17 cellular contexts compared by ENCODE assay signal in the genomic region with DNA sequence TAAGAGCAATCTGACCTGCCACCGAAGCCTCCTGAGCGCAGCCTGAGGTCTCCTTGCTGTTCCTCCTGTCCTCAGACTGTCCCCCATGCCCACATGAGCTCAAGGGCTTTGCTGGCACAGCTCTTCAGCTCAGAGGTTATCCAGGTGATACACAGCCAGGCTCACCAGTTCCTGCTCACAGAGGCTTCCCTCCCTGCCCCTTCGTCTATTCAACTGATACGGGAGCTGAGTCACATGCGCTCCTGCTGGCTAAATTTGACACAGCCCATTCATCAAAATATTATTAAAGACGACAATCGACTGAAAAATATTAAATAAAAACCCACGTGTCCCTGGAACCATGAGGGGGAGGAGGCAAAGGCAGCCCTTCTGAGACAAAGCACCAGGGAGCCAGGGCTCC. TPM values are rescaled to one million over a fixed set of nuclear protein-coding genes. Genes with fewer than 3 reads are reported as not detected.
A peak's percentile ranks its signal among the peaks of the same experiment; 100 is the strongest.
DNase-seq lines count a peak whose midpoint lies in the region; ATAC-seq and TF ChIP-seq lines count a peak whose summit lies in the region.
"Had no signal": no experiment of that assay in that cellular context is flagged by ENCODE, and none has a peak within 500 bp of the region (broad histone marks: within the 10 kb centered on the region; RNA-seq: fewer than 3 reads in every experiment).

No MANE protein-coding gene starts in this region.

- peak overlapping the region; percentile 25 for H3K4me2 ChIP-seq in fibroblast of lung (ENCODE audit: extremely low read depth, insufficient read depth, low read length)

- H3K9me3 Mint-ChIP-seq in IgD-negative memory B cell: no peaks in the 10 kb centered on the region
- no peaks in the 10 kb centered on the region for H3K9me3 Mint-ChIP-seq in activated T-helper 17 cell treated with anti-CD3 and anti-CD28 coated beads, Interleukin-2, amount 50 U/mL, for 72 hours
- H3K9me3 Mint-ChIP-seq: CD4-positive, CD25-positive, alpha-beta regulatory T cell had no signal

- in situ Hi-C loops in gastrocnemius medialis (cut with MboI; ENCODE audit: low sequenced_read_pairs in 4 of 4): no loop called here

- H3K4me3 Mint-ChIP-seq in IgD-negative memory B cell: peak overlapping the region in 1 of 4 donors; percentile 26
- H3K4me3 Mint-ChIP-seq in activated T-helper 17 cell treated with anti-CD3 and anti-CD28 coated beads, Interleukin-2, amount 50 U/mL, for 72 hours: no peak overlapping the region

- H3K9me3 ChIP-seq in fibroblast of lung (ENCODE audit: control insufficient read depth, insufficient read depth, low read depth, low read length) (no peaks in the 10 kb centered on the region), gastrocnemius medialis (no peaks in the 10 kb centered on the region)
- H3K9me3 ChIP-seq: body of pancreas, SJCRH30, tibial nerve had no signal

- intact Hi-C loops in gastrocnemius medialis (cut with DNase I; ENCODE audit: low total_unique reads): loop anchor here (10.0 kb wide), 1 partner anchor 197 kb away; no protein-coding TSS in a partner anchor

- H3K4me3 ChIP-seq in fibroblast of lung (replicated peaks in 1 of 4; ENCODE audit: control extremely low read depth in 1 of 4, insufficient read depth in 1 of 4, low read depth in 3 of 4, low read length in 4 of 4) (no peak overlapping the region), gastrocnemius medialis (peak overlapping the region in 3 of 4 donors; percentile 3 to 35 (median 18))
- H3K4me3 ChIP-seq: body of pancreas, SJCRH30, tibial nerve had no signal

- no peak for TF ChIP-seq CTCF in fibroblast of lung (conservative IDR thresholded peaks at IDR 0.05 in 1 of 2, IDR thresholded peaks at IDR 0.05 in 1 of 2; ENCODE audit: low read depth in 1 of 2, low read length in 2 of 2)
- peak in 1 of 5 experiments; percentile 18 for TF ChIP-seq CTCF in gastrocnemius medialis (IDR thresholded peaks at IDR 0.05 in 4 of 5, conservative IDR thresholded peaks at IDR 0.05 in 1 of 5)

- ATAC-seq in activated T-helper 17 cell treated with anti-CD3 and anti-CD28 coated beads, Interleukin-2, amount 50 U/mL, for 72 hours (replicated peaks): no peak
- peak; percentile 47 to 61 for ATAC-seq in gastrocnemius medialis
- no peak for ATAC-seq in HG02642 (IDR thresholded peaks at IDR 0.05; ENCODE audit: poor library complexity, unreplicated experiment)

- H3K36me3 ChIP-seq in fibroblast of lung (ENCODE audit: control insufficient read depth, insufficient read depth, low read length) (peaks cover 1% of the 10 kb centered on the region), gastrocnemius medialis (no peaks in the 10 kb centered on the region)
- H3K36me3 ChIP-seq: SJCRH30 had no signal

- peaks cover 10 to 16% (median 11%) of the 10 kb centered on the region in 3 donors for H3K4me1 Mint-ChIP-seq in IgD-negative memory B cell
- peaks cover 21% of the 10 kb centered on the region for H3K4me1 Mint-ChIP-seq in activated T-helper 17 cell treated with anti-CD3 and anti-CD28 coated beads, Interleukin-2, amount 50 U/mL, for 72 hours

- peaks cover 1% of the 10 kb centered on the region for H3K36me3 Mint-ChIP-seq in IgD-negative memory B cell
- peaks cover 8% of the 10 kb centered on the region for H3K36me3 Mint-ChIP-seq in activated T-helper 17 cell treated with anti-CD3 and anti-CD28 coated beads, Interleukin-2, amount 50 U/mL, for 72 hours (ENCODE audit: low read depth)

- H3K79me2 ChIP-seq in fibroblast of lung (ENCODE audit: control insufficient read depth, insufficient read depth, low read length): peaks cover 43% of the 10 kb centered on the region

- peak overlapping the region in 2 of 3 donors; percentile 51 to 73 for H3K27ac Mint-ChIP-seq in IgD-negative memory B cell
- H3K27ac Mint-ChIP-seq in activated T-helper 17 cell treated with anti-CD3 and anti-CD28 coated beads, Interleukin-2, amount 50 U/mL, for 72 hours: peak overlapping the region; percentile 89

- no peak overlapping the region for H2AFZ ChIP-seq in fibroblast of lung (ENCODE audit: low read length)

- no peak overlapping the region for H3K27ac ChIP-seq in fibroblast of lung (ENCODE audit: insufficient read depth, low read length)
- peak overlapping the region; percentile 84 to 96 (median 90) for H3K27ac ChIP-seq in gastrocnemius medialis
- H3K27ac ChIP-seq: body of pancreas, SJCRH30, VCaP had no signal

- peak in 1 of 2 donors; percentile 40 for DNase-seq in fibroblast of lung (ENCODE audit: low read depth in 2 of 2)
- peak; percentile 37 to 60 for DNase-seq in gastrocnemius medialis
- no peak for DNase-seq in NOMO-1 treated with DMSO at 0.1 percent for 48 hours (lab: John Stamatoyannopoulos, UW; ENCODE audit: unreplicated experiment)
- DNase-seq in AG08396 (ENCODE audit: low spot score): no peak
- no peak for DNase-seq in UCSD-AML1 (lab: John Stamatoyannopoulos, UW; ENCODE audit: unreplicated experiment)
- DNase-seq: activated CD8-positive, alpha-beta memory T cell treated with anti-CD3 and anti-CD28 coated beads, Interleukin-2, amount 50 U/mL, for 48 hours; body of pancreas; CD4-positive, CD25-positive, alpha-beta regulatory T cell; KG1; SJCRH30 had no signal

- H3K9ac ChIP-seq in fibroblast of lung (ENCODE audit: insufficient read depth, low read length): no peak overlapping the region

- H3K27me3 ChIP-seq in fibroblast of lung (ENCODE audit: control insufficient read depth, insufficient read depth, low read length) (no peaks in the 10 kb centered on the region), gastrocnemius medialis (no peaks in the 10 kb centered on the region)
- H3K27me3 ChIP-seq: body of pancreas, SJCRH30, tibial nerve had no signal

- peaks cover 2% of the 10 kb centered on the region for H4K20me1 ChIP-seq in fibroblast of lung (ENCODE audit: control insufficient read depth, extremely low read depth, insufficient read depth, low read length)

- no peaks in the 10 kb centered on the region for H3K27me3 Mint-ChIP-seq in IgD-negative memory B cell
- no peaks in the 10 kb centered on the region for H3K27me3 Mint-ChIP-seq in activated T-helper 17 cell treated with anti-CD3 and anti-CD28 coated beads, Interleukin-2, amount 50 U/mL, for 72 hours
- H3K27me3 Mint-ChIP-seq: CD4-positive, CD25-positive, alpha-beta regulatory T cell had no signal

- H3K4me1 ChIP-seq in fibroblast of lung (ENCODE audit: control insufficient read depth, extremely low read depth, insufficient read depth, low read length): peaks cover 3% of the 10 kb centered on the region
- H3K4me1 ChIP-seq in gastrocnemius medialis: peaks cover 78 to 98% of the 10 kb centered on the region in 2 donors
- H3K4me1 ChIP-seq: SJCRH30 had no signal

- no peak for TF ChIP-seq POLR2A in gastrocnemius medialis (IDR thresholded peaks at IDR 0.05)

RNA-seq across cellular contexts. Expression of gene DUSP8, which starts 40.7 kb away (rescaled TPM):
- polyA plus RNA-seq in IgD-negative memory B cell: 1.2 TPM
- 1 to 10 TPM in 1 of 2 donors, under 1 TPM in 1; 0.80 to 1.7 TPM for total RNA-seq in activated T-helper 17 cell treated with anti-CD3 and anti-CD28 coated beads, Interleukin-2, amount 50 U/mL, for 72 hours
- total RNA-seq in fibroblast of lung: 0.51 and 0.66 TPM in 2 replicates
- polyA plus RNA-seq in fibroblast of lung: 0.62 and 1.6 TPM in 2 replicates
- 1.3 TPM in 2 replicates for polyA plus RNA-seq in fibroblast of lung (2012)
- 8.7 TPM in 1 of 2 replicates, not detected in the other for polyA minus RNA-seq in fibroblast of lung (ENCODE audit: low replicate concordance)
- total RNA-seq in gastrocnemius medialis: 10 to 100 TPM in 1 of 4 donors, 1 to 10 TPM in 3; 2.6 to 25.9 (median 6.3) TPM

RNA-seq across cellular contexts. Expression of gene MOB2, which starts 44.8 kb away (rescaled TPM):
- polyA plus RNA-seq in IgD-negative memory B cell (42.0 TPM), fibroblast of lung (13.1 and 17.1 TPM in 2 replicates)
- 10 to 100 TPM; 24.5 to 26.7 TPM for total RNA-seq in activated T-helper 17 cell treated with anti-CD3 and anti-CD28 coated beads, Interleukin-2, amount 50 U/mL, for 72 hours
- total RNA-seq in fibroblast of lung (29.3 and 30.1 TPM in 2 replicates), gastrocnemius medialis (10 to 100 TPM; 21.1 to 71.5 (median 48.3) TPM)
- 16.4 and 22.7 TPM in 2 replicates for polyA plus RNA-seq in fibroblast of lung (2012)
- 4.3 and 20.2 TPM in 2 replicates for polyA minus RNA-seq in fibroblast of lung (ENCODE audit: low replicate concordance)

RNA-seq across cellular contexts. Expression of gene KRTAP5-1, which starts 53.7 kb away (rescaled TPM):
- polyA plus RNA-seq in IgD-negative memory B cell (not detected), fibroblast of lung (not detected in 2 replicates)
- not detected for total RNA-seq in activated T-helper 17 cell treated with anti-CD3 and anti-CD28 coated beads, Interleukin-2, amount 50 U/mL, for 72 hours
- total RNA-seq in fibroblast of lung (not detected in 2 replicates), gastrocnemius medialis (not detected)
- polyA plus RNA-seq in fibroblast of lung (2012): not detected in 2 replicates
- polyA minus RNA-seq in fibroblast of lung (ENCODE audit: low replicate concordance): not detected in 2 replicates
- total RNA-seq: body of pancreas; CD4-positive, CD25-positive, alpha-beta regulatory T cell; epithelial cell of proximal tubule; renal cortical epithelial cell; SJCRH30; tibial nerve had no signal
- polyA plus RNA-seq: CD4-positive, CD25-positive, alpha-beta regulatory T cell had no signal

Comparison
In these comparisons a context has a peak if more than half of its experiments do, and no peak if none do; other contexts are left out.
1. ATAC-seq: peak in gastrocnemius medialis (2 of 2); none in activated T-helper 17 cell treated with anti-CD3 and anti-CD28 coated beads, Interleukin-2, amount 50 U/mL, for 72 hours (single experiment) and HG02642 (single experiment).
2. DNase-seq: peak in gastrocnemius medialis (2 of 2); none in NOMO-1 treated with DMSO at 0.1 percent for 48 hours (single experiment), AG08396 (single experiment) and UCSD-AML1 (single experiment).
3. H3K4me3 ChIP-seq: peak in gastrocnemius medialis (3 of 4); none in fibroblast of lung (0 of 4).